26 cellular contexts compared by ENCODE assay signal in the genomic region with DNA sequence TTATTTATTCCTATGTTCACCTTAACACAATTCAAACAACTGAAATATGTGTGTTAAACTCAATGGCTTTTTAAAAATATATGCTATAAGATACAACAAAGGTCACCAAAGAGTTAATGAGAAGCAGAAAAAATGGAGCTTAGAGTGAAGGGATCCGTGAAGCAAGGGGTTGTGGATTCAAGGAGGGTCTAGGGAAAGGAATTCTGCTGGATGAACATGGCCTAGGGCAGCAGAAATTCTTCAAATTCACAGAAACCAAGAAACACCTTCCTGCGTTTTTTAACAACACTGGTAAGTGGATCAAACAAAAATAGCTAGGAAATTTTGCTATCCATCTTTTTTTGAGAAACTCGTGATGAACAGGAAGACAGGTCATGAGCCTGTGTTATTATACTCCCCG. TPM values are rescaled to one million over a fixed set of nuclear protein-coding genes. Genes with fewer than 3 reads are reported as not detected.
DNase-seq lines count a peak whose midpoint lies in the region; ATAC-seq, FAIRE-seq and TF ChIP-seq lines count a peak whose summit lies in the region.
"Had no signal": no experiment of that assay in that cellular context is flagged by ENCODE, and none has a peak within 500 bp of the region (broad histone marks: within the 10 kb centered on the region; RNA-seq: fewer than 3 reads in every experiment).

No MANE protein-coding gene starts in this region.

- H4K20me1 ChIP-seq in GM23338 (replicated peaks; ENCODE audit: insufficient read depth), result no peaks in the 10 kb centered on the region
- no peaks in the 10 kb centered on the region for H4K20me1 ChIP-seq in H1 (replicated peaks in 1 of 2; ENCODE audit: control insufficient read depth in 1 of 2, insufficient read depth in 2 of 2, low read length in 2 of 2)
- H4K20me1 ChIP-seq: BLaER1 treated with 17β-estradiol and CSF1 and Interleukin-3, amounts not matched to agents 10 nM and 100 nM had no signal

- H3K27ac ChIP-seq in GM23338 (ENCODE audit: low read depth) (no peak overlapping the region), H1 (ENCODE audit: low read depth, low read length) (no peak overlapping the region)
- H3K27ac ChIP-seq: A549; BLaER1 treated with 17β-estradiol and CSF1 and Interleukin-3, amounts not matched to agents 10 nM and 100 nM; GM23248 had no signal

- no peak overlapping the region for H2AFZ ChIP-seq in GM23338
- H2AFZ ChIP-seq in H1 (ENCODE audit: low read length), result peak overlapping the region; percentile 89; the same call in 1 of the 2 replicates
- H2AFZ ChIP-seq: GM23248 had no signal

- H3K4me1 Mint-ChIP-seq in GM23338 (peaks cover 7% of the 10 kb centered on the region; the same call in 2 of the 3 replicates), nephron progenitor cell (no peaks in the 10 kb centered on the region)
- H3K4me1 Mint-ChIP-seq: CD14-positive monocyte; CD8-positive, alpha-beta memory T cell had no signal

- H3K27me3 Mint-ChIP-seq in GM23338 (ENCODE audit: insufficient read depth, low read depth, poor library complexity), result peaks cover 2% of the 10 kb centered on the region
- no peaks in the 10 kb centered on the region for H3K27me3 Mint-ChIP-seq in nephron progenitor cell (ENCODE audit: low read depth, poor library complexity)
- H3K27me3 Mint-ChIP-seq: CD4-positive, alpha-beta T cell had no signal

- H3K9me3 Mint-ChIP-seq in GM23338, result no peaks in the 10 kb centered on the region
- peaks cover 20% of the 10 kb centered on the region for H3K9me3 Mint-ChIP-seq in nephron progenitor cell

- POLR2A ChIA-PET in H1 (lab: Charles Lee; ENCODE audit: partially characterized antibody), result interaction anchor here (1.3 kb wide), 1 partner anchor 18 kb away, joined by 3 read pairs; no protein-coding TSS in a partner anchor

- TF ChIP-seq CTCF in GM23338 (conservative IDR thresholded peaks at IDR 0.05; ENCODE audit: low read depth in 2 of 2) (no peak), H1 (IDR thresholded peaks at IDR 0.05; ENCODE audit: control extremely low read depth in 1 of 3, insufficient read depth in 1 of 3, low read depth in 1 of 3, low read length in 3 of 3) (no peak), nephron progenitor cell (IDR thresholded peaks at IDR 0.05) (no peak)

- no peak overlapping the region for H2BK12ac ChIP-seq in H1 (ENCODE audit: low read depth, low read length)

- H3K4me2 ChIP-seq in GM23338 (no peak overlapping the region), H1 (ENCODE audit: insufficient read depth in 1 of 2, low read depth in 2 of 2, low read length in 2 of 2) (no peak overlapping the region)
- H3K4me2 ChIP-seq: A549; BLaER1 treated with 17β-estradiol and CSF1 and Interleukin-3, amounts not matched to agents 10 nM and 100 nM had no signal

- H2BK5ac ChIP-seq in H1 (ENCODE audit: low read depth, low read length), result no peak overlapping the region

- no peaks in the 10 kb centered on the region for H3K9me2 ChIP-seq in GM23338 (ENCODE audit: insufficient read depth)

- H3K23me2 ChIP-seq in H1 (ENCODE audit: low read depth, low read length), result no peaks in the 10 kb centered on the region

- H3K4me1 ChIP-seq in GM23338 (ENCODE audit: insufficient read depth), result no peaks in the 10 kb centered on the region
- H3K4me1 ChIP-seq in H1 (replicated peaks in 1 of 4; ENCODE audit: control insufficient read depth in 3 of 4, insufficient read depth in 4 of 4, low read length in 3 of 4), result peaks cover 0 to 1% (median 0%) of the 10 kb centered on the region in 4 experiments; a peak in 1 of 7 replicates
- H3K4me1 ChIP-seq in HAP-1, result no peaks in the 10 kb centered on the region
- H3K4me1 ChIP-seq: A549; BE2C; BLaER1 treated with 17β-estradiol and CSF1 and Interleukin-3, amounts not matched to agents 10 nM and 100 nM had no signal

- DNase-seq in GM23338 (ENCODE audit: low spot score), result peak; percentile 65
- DNase-seq in H1 (ENCODE audit: low read depth in 1 of 2, low spot score in 2 of 2), result no peak
- DNase-seq in nephron progenitor cell, result no peak
- no peak for DNase-seq in NCI-H1105 treated with DMSO at 0.1 percent for 48 hours (lab: John Stamatoyannopoulos, UW)
- DNase-seq in HAP-1 (ENCODE audit: low spot score in 2 of 2), result no peak
- DNase-seq: 8988T; ACHN; AML-193; BE2C; CD4-positive, alpha-beta T cell; CD8-positive, alpha-beta memory T cell; DMS 273 treated with DMSO at 0.1 percent for 48 hours; DMS79; EL; GF-D8; GM23248; HCEC 1CT had no signal

- no peak overlapping the region for H3K4ac ChIP-seq in H1 (replicated peaks; ENCODE audit: insufficient read length, low read depth, low read length)

- H4K91ac ChIP-seq in H1 (replicated peaks; ENCODE audit: insufficient read length, low read length), result no peak overlapping the region

- H3K18ac ChIP-seq in H1 (ENCODE audit: extremely low read depth, low read length), result no peak overlapping the region

- H3K27me3 ChIP-seq in GM23338 (ENCODE audit: insufficient read depth), result no peaks in the 10 kb centered on the region
- H3K27me3 ChIP-seq in H1 (replicated peaks in 1 of 4; ENCODE audit: control insufficient read depth in 3 of 4, extremely low read depth in 1 of 4, insufficient read depth in 3 of 4, low read length in 3 of 4), result no peaks in the 10 kb centered on the region
- H3K27me3 ChIP-seq in HAP-1 (ENCODE audit: low read depth), result no peaks in the 10 kb centered on the region
- H3K27me3 ChIP-seq: BE2C; BLaER1 treated with 17β-estradiol and CSF1 and Interleukin-3, amounts not matched to agents 10 nM and 100 nM had no signal

- H2BK120ac ChIP-seq in H1 (replicated peaks; ENCODE audit: low read depth, low read length), result no peak overlapping the region

- no peak for TF ChIP-seq POLR2A in H1 (IDR thresholded peaks at IDR 0.05; ENCODE audit: control extremely low read depth in 1 of 2, low read depth in 2 of 2, low read length in 2 of 2)

- no peak for FAIRE-seq in H1 (lab: Jason Lieb, UNC)
- FAIRE-seq: A549, D721Med, GM12891, GM18507, H54 had no signal

- no peaks in the 10 kb centered on the region for H3K79me2 ChIP-seq in GM23338 (replicated peaks; ENCODE audit: insufficient read depth)
- H3K79me2 ChIP-seq in H1 (ENCODE audit: control insufficient read depth in 1 of 2, insufficient read depth in 2 of 2, low read length in 2 of 2), result no peaks in the 10 kb centered on the region

- no peaks in the 10 kb centered on the region for H3F3A ChIP-seq in GM23338 (replicated peaks; ENCODE audit: low read depth)

- no peak overlapping the region for H4K8ac ChIP-seq in H1 (ENCODE audit: extremely low read depth, insufficient read depth, low read length)

- H3K9ac ChIP-seq in H1 (replicated peaks in 1 of 4; ENCODE audit: extremely low read depth in 1 of 4, low read depth in 3 of 4, low read length in 3 of 4), result no peak overlapping the region
- H3K9ac ChIP-seq: BLaER1 treated with 17β-estradiol and CSF1 and Interleukin-3, amounts not matched to agents 10 nM and 100 nM; GM23248 had no signal

- H3K36me3 ChIP-seq in GM23338 (ENCODE audit: insufficient read depth) (no peaks in the 10 kb centered on the region), H1 (ENCODE audit: control insufficient read depth in 2 of 4, insufficient read depth in 4 of 4, low read length in 3 of 4) (no peaks in the 10 kb centered on the region), HAP-1 (replicated peaks) (no peaks in the 10 kb centered on the region)
- H3K36me3 ChIP-seq: BE2C; BLaER1 treated with 17β-estradiol and CSF1 and Interleukin-3, amounts not matched to agents 10 nM and 100 nM had no signal

- TF ChIP-seq RAD21 in H1 (IDR thresholded peaks at IDR 0.05 in 1 of 2, conservative IDR thresholded peaks at IDR 0.05 in 1 of 2; ENCODE audit: low read depth in 2 of 2, low read length in 2 of 2), result no peak

- H3K27ac Mint-ChIP-seq in GM23338 (0 out of 2 replicates have a peak overlapping the region, but pooled peaks have one; percentile 13), nephron progenitor cell (peak overlapping the region; percentile 9)
- H3K27ac Mint-ChIP-seq: CD14-positive monocyte; CD4-positive, alpha-beta T cell; CD8-positive, alpha-beta memory T cell had no signal

- in situ Hi-C loops in HAP-1 (cut with MboI; ENCODE audit: low sequenced_read_pairs), result no loop called here

- WGBS in H1 (ENCODE audit: extremely low coverage in 1 of 2, insufficient coverage in 1 of 2, insufficient read length in 1 of 2, insufficient replicate concordance in 2 of 2, low coverage in 1 of 2, low lambda C conversion rate in 2 of 2, missing lambda C conversion rate in 1 of 2), 2 experiments, result 76% methylated on average over 4 of the region's 4 CpGs; no CpG with 5 or more reads in 1 of the 2 experiments

- no peaks in the 10 kb centered on the region for H3K9me3 ChIP-seq in H1 (ENCODE audit: insufficient read depth in 2 of 2, low read depth in 1 of 2, low read length in 1 of 2)
- no peaks in the 10 kb centered on the region for H3K9me3 ChIP-seq in HAP-1
- H3K9me3 ChIP-seq: A549, BE2C had no signal

- H2AK5ac ChIP-seq in H1 (ENCODE audit: low read depth, low read length), result no peak overlapping the region

- ATAC-seq in GM23338, result no peak
- no peak for ATAC-seq in HG02798 (IDR thresholded peaks at IDR 0.05; ENCODE audit: poor library complexity, unreplicated experiment)
- ATAC-seq: A549 had no signal

- H3K56ac ChIP-seq in H1 (replicated peaks; ENCODE audit: insufficient read length, low read depth, low read length), result no peak overlapping the region

- H3K36me3 Mint-ChIP-seq in GM23338 (ENCODE audit: low read depth), result no peaks in the 10 kb centered on the region
- H3K36me3 Mint-ChIP-seq in nephron progenitor cell (ENCODE audit: low read depth), result no peaks in the 10 kb centered on the region
- H3K36me3 Mint-ChIP-seq: CD14-positive monocyte; CD8-positive, alpha-beta memory T cell had no signal

- no peak overlapping the region for H3K14ac ChIP-seq in H1 (ENCODE audit: insufficient read length)

- H2BK15ac ChIP-seq in H1 (ENCODE audit: low read length), result no peak overlapping the region

- TF ChIP-seq EP300 in H1 (IDR thresholded peaks at IDR 0.05; ENCODE audit: borderline replicate concordance in 1 of 2, low read depth in 2 of 2, low read length in 2 of 2), result no peak

- H3K79me1 ChIP-seq in H1 (ENCODE audit: low read depth, low read length), result no peaks in the 10 kb centered on the region

- H3K4me3 Mint-ChIP-seq in GM23338, result no peak overlapping the region
- H3K4me3 Mint-ChIP-seq in nephron progenitor cell, result no peak overlapping the region
- H3K4me3 Mint-ChIP-seq: CD14-positive monocyte; CD4-positive, alpha-beta T cell; CD8-positive, alpha-beta memory T cell had no signal

- H4K5ac ChIP-seq in H1 (ENCODE audit: insufficient read length, low read depth, low read length), result no peak overlapping the region

- CTCF ChIA-PET in H1 (lab: Charles Lee; ENCODE audit: partially characterized antibody), result interaction anchor here (0.7 to 1.3 kb wide), 4 partner anchors 10 to 456 kb away, joined by 3 to 5 read pairs (median 4); no protein-coding TSS in a partner anchor

- H3K4me3 ChIP-seq in GM23338 (no peak overlapping the region), H1 (ENCODE audit: extremely low read depth in 1 of 4, insufficient read depth in 2 of 4, low read depth in 3 of 4, low read length in 4 of 4) (no peak overlapping the region), HAP-1 (no peak overlapping the region)
- H3K4me3 ChIP-seq: A549; BLaER1 treated with 17β-estradiol and CSF1 and Interleukin-3, amounts not matched to agents 10 nM and 100 nM; GM23248 had no signal

- H3K23ac ChIP-seq in H1 (ENCODE audit: insufficient read length), result no peak overlapping the region

- H2BK20ac ChIP-seq in H1 (ENCODE audit: low read length), result no peak overlapping the region

RNA-seq across cellular contexts. Expression of a gene that starts 59.3 kb away (rescaled TPM):
- not detected in 2 replicates for total RNA-seq in GM23338 (2014; rRNA removed; shearing (Covaris generic))
- polyA plus RNA-seq in GM23338 (2016; fragmentation: Nextera tagmentation; extraction: Ambion mirVana) (not detected in 2 replicates), H1 (2011; rRNA removed) (not detected in 2 replicates)
- total RNA-seq in H1 (2021; fragmentation: NEBNext Ultra II Directional; extraction: Animal tissue kit (Norgen Biotek cat#: 25700)), result not detected in 2 replicates
- polyA plus RNA-seq in H1 (2011; cell fraction: cytosol; rRNA removed), result not detected
- not detected for polyA plus RNA-seq in H1 (2011; cell fraction: nucleus; rRNA removed)
- not detected in 4 replicates for polyA plus RNA-seq in H1 (2012, experiment 1 of 2)
- not detected for polyA plus RNA-seq in H1 (2012, experiment 2 of 2)
- not detected for polyA plus RNA-seq in H1 (2013, experiment 1 of 2)
- not detected for polyA plus RNA-seq in H1 (2013, experiment 2 of 2)
- polyA minus RNA-seq in H1 (2011; rRNA and poly(A)+ RNA removed), result not detected in 2 replicates
- polyA minus RNA-seq in H1 (2011; cell fraction: cytosol; rRNA and poly(A)+ RNA removed), result not detected
- polyA minus RNA-seq in H1 (2011; cell fraction: nucleus; rRNA and poly(A)+ RNA removed), result not detected
- total RNA-seq: CD4-positive, alpha-beta T cell; CD8-positive, alpha-beta memory T cell; G401; GM23248 had no signal
- polyA plus RNA-seq: A549; CD14-positive monocyte; CD8-positive, alpha-beta memory T cell; GM23248 had no signal
